ENCODE assay signal across 9 cellular contexts in the genomic region with DNA sequence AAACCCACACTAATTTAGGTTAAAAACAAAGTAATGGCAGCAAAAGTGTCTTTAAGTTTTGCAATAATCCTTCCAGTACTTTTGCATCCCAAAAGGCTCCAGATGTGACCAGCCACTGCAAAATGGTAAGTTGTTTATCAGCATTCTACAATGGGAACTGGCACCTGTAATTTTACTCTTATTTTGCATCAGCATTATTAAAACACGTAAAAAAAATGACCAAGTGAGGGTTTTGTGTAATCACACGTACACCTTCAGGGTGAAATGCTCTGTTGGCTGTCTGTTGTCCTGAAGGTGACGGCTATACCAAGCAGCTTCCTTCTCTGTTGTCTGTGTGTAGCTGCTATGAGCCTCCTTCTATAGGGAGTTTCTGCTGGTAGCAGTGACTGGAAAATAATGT. TPM values are rescaled to one million over a fixed set of nuclear protein-coding genes. Genes with fewer than 3 reads are reported as not detected.
DNase-seq lines count a peak whose midpoint lies in the region; ATAC-seq and TF ChIP-seq lines count a peak whose summit lies in the region.
"Had no signal": no experiment of that assay in that cellular context is flagged by ENCODE, and none has a peak within 500 bp of the region (broad histone marks: within the 10 kb centered on the region; RNA-seq: fewer than 3 reads in every experiment).

No MANE protein-coding gene starts in this region.

- H3K79me1 ChIP-seq in H9 (ENCODE audit: insufficient read depth, low read depth, low read length, poor library complexity, severe bottlenecking), result no peaks in the 10 kb centered on the region

- in situ Hi-C loops in SK-MEL-5 (cut with HindIII; ENCODE audit: low pct_unique_long_range_greater_than_20kb, low sequenced_read_pairs) (no loop called here), ACHN (cut with HindIII; ENCODE audit: low pct_ligation_motif_present, low pct_unique_long_range_greater_than_20kb, low sequenced_read_pairs) (no loop called here)

- H2BK15ac ChIP-seq in H9 (ENCODE audit: low read depth, low read length), result no peak overlapping the region

- DNase-seq in H9, result no peak
- peak; percentile 51 for DNase-seq in SK-MEL-5 (ENCODE audit: low read depth, low spot score)
- no peak for DNase-seq in Right ventricle myocardium superior
- peak; percentile 82 for DNase-seq in sciatic nerve (ENCODE audit: low spot score)
- no peak for DNase-seq in ACHN
- DNase-seq in WERI-Rb-1, result no peak
- DNase-seq in T-helper 2 cell, result no peak

- H2AK5ac ChIP-seq in H9 (ENCODE audit: insufficient read length, low read length), result no peak overlapping the region

- intact Hi-C loops in Right ventricle myocardium superior (cut with DNase I) (loop anchor here (5.0 kb wide), 1 partner anchor 59 kb away; no protein-coding TSS in a partner anchor), sciatic nerve (cut with DNase I) (loop anchor here (5.0 kb wide), 2 partner anchors 36 to 64 kb away; partner anchors contain the start of gene SSBP2)

- no peak overlapping the region for H3T11ph ChIP-seq in H9 (ENCODE audit: low read length)

- H3K9me3 ChIP-seq in H9 (ENCODE audit: control insufficient read depth, low read depth, low read length), result no peaks in the 10 kb centered on the region
- no peaks in the 10 kb centered on the region for H3K9me3 ChIP-seq in WERI-Rb-1 (ENCODE audit: severe bottlenecking)
- H3K9me3 ChIP-seq: upper lobe of left lung had no signal

- no peak overlapping the region for H3K14ac ChIP-seq in H9 (ENCODE audit: insufficient read depth, low read length)

- no peak overlapping the region for H3K9ac ChIP-seq in H9 (ENCODE audit: extremely low read depth, insufficient read length, low read length)

- no peaks in the 10 kb centered on the region for H3K36me3 ChIP-seq in WERI-Rb-1
- H3K36me3 ChIP-seq: upper lobe of left lung had no signal

- H3K4ac ChIP-seq in H9 (ENCODE audit: low read depth, low read length), result no peak overlapping the region

- H3K4me1 Mint-ChIP-seq in H9, result peaks cover 27 to 30% of the 10 kb centered on the region in 2 experiments

- H2BK12ac ChIP-seq in H9 (ENCODE audit: insufficient read length, low read depth, low read length), result no peak overlapping the region

- no peaks in the 10 kb centered on the region for H3K79me2 ChIP-seq in H9 (ENCODE audit: insufficient read depth, low read length)

- H3K4me2 ChIP-seq in H9 (ENCODE audit: insufficient read depth, insufficient read length, low read length), result no peak overlapping the region

- ATAC-seq in Right ventricle myocardium superior (ENCODE audit: poor library complexity) (peak; percentile 76), sciatic nerve (peak; percentile 82), GM21619 (IDR thresholded peaks at IDR 0.05; ENCODE audit: unreplicated experiment) (no peak)

- no peak overlapping the region for H4K8ac ChIP-seq in H9 (replicated peaks; ENCODE audit: insufficient read length, low read depth, low read length)

- no peak overlapping the region for H3K23ac ChIP-seq in H9 (ENCODE audit: insufficient read length, low read depth, low read length)

- H2BK20ac ChIP-seq in H9 (ENCODE audit: low read depth, low read length, poor library complexity, severe bottlenecking), result no peak overlapping the region

- no peaks in the 10 kb centered on the region for H3K27me3 ChIP-seq in H9 (ENCODE audit: insufficient read depth, low read length)
- no peaks in the 10 kb centered on the region for H3K27me3 ChIP-seq in WERI-Rb-1 (ENCODE audit: insufficient read depth, low read depth, severe bottlenecking)
- H3K27me3 ChIP-seq: upper lobe of left lung had no signal

- peak overlapping the region; percentile 62 to 95 (median 93); a peak in 6 of 7 replicates for H3K27ac Mint-ChIP-seq in H9

- H3K56ac ChIP-seq in H9 (ENCODE audit: insufficient read length, low read depth, low read length), result no peak overlapping the region

- H3K18ac ChIP-seq in H9 (ENCODE audit: insufficient read length, low read depth, low read length), result peak overlapping the region; percentile 2

- peak overlapping the region; percentile 21 for H3K27ac ChIP-seq in H9 (ENCODE audit: insufficient read length, low read depth, low read length)
- no peak overlapping the region for H3K27ac ChIP-seq in WERI-Rb-1
- H3K27ac ChIP-seq: upper lobe of left lung had no signal

- H2BK120ac ChIP-seq in H9 (ENCODE audit: low read depth, low read length, poor library complexity, severe bottlenecking), result no peak overlapping the region

- no peak overlapping the region for H4K91ac ChIP-seq in H9 (ENCODE audit: insufficient read length, low read depth, low read length)

- no CpG with 5 or more reads among the region's 3 CpGs for WGBS in H9 (ENCODE audit: extremely low coverage, insufficient read length, low lambda C conversion rate)

- no peak overlapping the region for H4K5ac ChIP-seq in H9 (ENCODE audit: insufficient read length, low read depth, low read length)

- peaks cover 6% of the 10 kb centered on the region; the same call in 1 of the 2 replicates for H3K4me1 ChIP-seq in H9 (ENCODE audit: insufficient read depth, low read length)

- no peak overlapping the region for H2AFZ ChIP-seq in H9 (ENCODE audit: low read length)

- H3K36me3 Mint-ChIP-seq in H9 (ENCODE audit: insufficient read depth in 1 of 3, low read depth in 3 of 3), result peaks cover 0 to 9% (median 0%) of the 10 kb centered on the region in 3 experiments; a peak in 4 of 7 replicates

- H2BK5ac ChIP-seq in H9 (ENCODE audit: insufficient read length, low read length), result no peak overlapping the region

- H3K4me3 Mint-ChIP-seq in H9, result no peak overlapping the region; a peak in 1 of 5 replicates

- no peaks in the 10 kb centered on the region for H3K27me3 Mint-ChIP-seq in H9 (ENCODE audit: low read depth)

- H4K20me1 ChIP-seq in H9 (ENCODE audit: control insufficient read depth, insufficient read depth, insufficient read length), result no peaks in the 10 kb centered on the region

- H3K4me3 ChIP-seq in WERI-Rb-1 (ENCODE audit: low read depth, low read length), result no peak overlapping the region
- H3K4me3 ChIP-seq: upper lobe of left lung had no signal

- TF ChIP-seq CTCF in H9 (conservative IDR thresholded peaks at IDR 0.05), result no peak
- TF ChIP-seq CTCF in WERI-Rb-1 (IDR thresholded peaks at IDR 0.05; ENCODE audit: low read depth, low read length), result no peak

- H3K23me2 ChIP-seq in H9 (ENCODE audit: insufficient read length, low read depth, low read length, poor library complexity, severe bottlenecking), result no peaks in the 10 kb centered on the region

- peaks cover 0 to 12% of the 10 kb centered on the region in 2 experiments; a peak in 4 of 5 replicates for H3K9me3 Mint-ChIP-seq in H9

RNA-seq across cellular contexts. Expression of gene SSBP2, which starts 36.9 kb away (rescaled TPM):
- total RNA-seq in H9 (2021), result 35.6 TPM in 2 replicates
- total RNA-seq in SK-MEL-5 (2014; rRNA removed; shearing (Covaris generic)), result 4.0 and 7.9 TPM in 2 replicates
- 5.9 and 10.5 TPM in 2 replicates for polyA plus RNA-seq in SK-MEL-5 (2015; cell fraction: cytosol; rRNA removed)
- polyA plus RNA-seq in SK-MEL-5 (2015; cell fraction: nucleus; rRNA removed), result 6.6 and 12.3 TPM in 2 replicates
- total RNA-seq in Right ventricle myocardium superior, result 46.9 TPM
- 131 TPM for total RNA-seq in sciatic nerve

Comparison
In these comparisons a context has a peak if more than half of its experiments do, and no peak if none do; other contexts are left out.
1. DNase-seq: peak in SK-MEL-5 (single experiment) and sciatic nerve (single experiment); none in H9 (single experiment), Right ventricle myocardium superior (single experiment), ACHN (single experiment), WERI-Rb-1 (single experiment) and T-helper 2 cell (0 of 5).